Comparison of ENCODE assay signal across 37 cellular contexts in the genomic region with DNA sequence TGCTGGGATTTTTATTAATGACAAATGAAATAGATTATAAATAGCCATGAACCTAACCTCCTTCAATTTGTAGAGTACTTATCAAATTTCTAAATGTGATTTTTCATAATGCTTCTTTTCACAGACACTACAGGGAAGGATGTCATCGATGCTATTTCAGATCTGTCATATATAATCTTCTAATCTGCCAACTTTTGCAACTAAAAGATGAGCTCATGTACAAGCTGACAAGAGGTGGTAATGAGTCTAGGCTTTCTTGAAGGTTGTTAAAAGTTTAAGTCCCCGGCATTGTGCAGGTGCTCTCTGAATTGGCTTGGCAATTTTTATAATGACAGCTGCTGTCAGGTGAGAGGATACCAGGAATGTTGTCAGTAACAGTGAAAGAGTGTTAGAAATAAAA.
"Had no signal": no experiment of that assay in that cellular context is flagged by ENCODE, and none has a peak within 500 bp of the region (broad histone marks: within the 10 kb centered on the region; RNA-seq: fewer than 3 reads in every experiment).

No MANE protein-coding gene starts in this region.

- H3K27ac ChIP-seq: adrenal gland, ascending aorta, body of pancreas, brain microvascular endothelial cell, breast epithelium, cardiac muscle cell had no signal

- H3K4me1 ChIP-seq: adrenal gland, ascending aorta, body of pancreas, breast epithelium had no signal

- H3K27me3 Mint-ChIP-seq: activated naive CD4-positive, alpha-beta T cell treated with anti-CD3 and anti-CD28 coated beads, Interleukin-2, amount 10 ng/mL, durations not matched to agents 7 days and 5 days; activated naive CD4-positive, alpha-beta T cell treated with anti-CD3 and anti-CD28 coated beads, Interleukin-2, amount 50 U/mL, for 24 hours; activated naive CD8-positive, alpha-beta T cell; activated naive CD8-positive, alpha-beta T cell treated with anti-CD3 and anti-CD28 coated beads for 36 hours; activated naive CD8-positive, alpha-beta T cell treated with anti-CD3 and anti-CD28 coated beads, Interleukin-2, amount 10 ng/mL, durations not matched to agents 7 days and 5 days; activated naive CD8-positive, alpha-beta T cell treated with anti-CD3 and anti-CD28 coated beads, Interleukin-2, amount 50 U/mL, for 24 hours; activated T-cell treated with anti-CD3 and anti-CD28 coated beads, Interleukin-2, amount 50 U/mL, for 24 hours; activated T-helper 17 cell treated with anti-CD3 and anti-CD28 coated beads, Interleukin-2, amount 50 U/mL, for 72 hours; brain; central memory CD8-positive, alpha-beta T cell had no signal

- ATAC-seq: activated naive CD4-positive, alpha-beta T cell treated with anti-CD3 and anti-CD28 coated beads, Interleukin-2, amount 50 U/mL, for 72 hours; activated naive CD8-positive, alpha-beta T cell treated with anti-CD3 and anti-CD28 coated beads, Interleukin-2, amount 50 U/mL, for 24 hours; activated T-cell treated with anti-CD3 and anti-CD28 coated beads, Interleukin-2, amount 50 U/mL, for 4 hours; activated T-cell treated with anti-CD3 and anti-CD28 coated beads, Interleukin-2, amount 50 U/mL, for 72 hours; activated T-helper 17 cell treated with anti-CD3 and anti-CD28 coated beads, Interleukin-2, amount 50 U/mL, for 72 hours; body of pancreas had no signal

- H3K4me1 Mint-ChIP-seq: activated naive CD4-positive, alpha-beta T cell treated with anti-CD3 and anti-CD28 coated beads, Interleukin-2, amount 10 ng/mL, durations not matched to agents 7 days and 5 days; activated naive CD4-positive, alpha-beta T cell treated with anti-CD3 and anti-CD28 coated beads, Interleukin-2, amount 50 U/mL, for 24 hours; activated naive CD8-positive, alpha-beta T cell treated with anti-CD3 and anti-CD28 coated beads for 36 hours; activated naive CD8-positive, alpha-beta T cell treated with anti-CD3 and anti-CD28 coated beads, Interleukin-2, amount 10 ng/mL, durations not matched to agents 7 days and 5 days; activated naive CD8-positive, alpha-beta T cell treated with anti-CD3 and anti-CD28 coated beads, Interleukin-2, amount 50 U/mL, for 24 hours; activated T-helper 17 cell treated with anti-CD3 and anti-CD28 coated beads, Interleukin-2, amount 50 U/mL, for 72 hours; brain; central memory CD8-positive, alpha-beta T cell had no signal

- H3K27ac Mint-ChIP-seq: activated naive CD4-positive, alpha-beta T cell treated with anti-CD3 and anti-CD28 coated beads for 36 hours; activated naive CD4-positive, alpha-beta T cell treated with anti-CD3 and anti-CD28 coated beads, Interleukin-2, amount 10 ng/mL, durations not matched to agents 7 days and 5 days; activated naive CD4-positive, alpha-beta T cell treated with anti-CD3 and anti-CD28 coated beads, Interleukin-2, amount 50 U/mL, for 24 hours; activated naive CD4-positive, alpha-beta T cell treated with anti-CD3 and anti-CD28 coated beads, Interleukin-2, amount 50 U/mL, for 72 hours; activated naive CD8-positive, alpha-beta T cell; activated naive CD8-positive, alpha-beta T cell treated with anti-CD3 and anti-CD28 coated beads for 36 hours; activated naive CD8-positive, alpha-beta T cell treated with anti-CD3 and anti-CD28 coated beads, Interleukin-2, amount 10 ng/mL, durations not matched to agents 7 days and 5 days; activated naive CD8-positive, alpha-beta T cell treated with anti-CD3 and anti-CD28 coated beads, Interleukin-2, amount 50 U/mL, for 24 hours; activated T-cell treated with anti-CD3 and anti-CD28 coated beads, Interleukin-2, amount 50 U/mL, for 24 hours; activated T-cell treated with anti-CD3 and anti-CD28 coated beads, Interleukin-2, amount 50 U/mL, for 72 hours; activated T-helper 1 cell treated with anti-CD3 and anti-CD28 coated beads, Interleukin-12 subunit alpha, Interleukin-12 subunit beta, Interleukin-2, Interleukin-4 antibody, amounts not matched to agents 30 ng/mL and 10 ng/mL and 1 ng/mL, durations not matched to agents 14 hours and 24 hours and 36 hours; activated T-helper 17 cell treated with anti-CD3 and anti-CD28 coated beads, Interleukin-2, amount 50 U/mL, for 72 hours; activated T-helper 2 cell treated with anti-CD3 and anti-CD28 coated beads, Interferon-gamma antibody, Interleukin-2, Interleukin-4, amounts not matched to agents 10 μg/mL and 5 μg/mL and 100 μg/mL, durations not matched to agents 14 hours and 24 hours and 36 hours had no signal

- H3K4me3 ChIP-seq: adrenal gland, ascending aorta, body of pancreas, breast epithelium, cardiac muscle cell had no signal

- H3K27me3 ChIP-seq: adrenal gland, ascending aorta, body of pancreas, brain microvascular endothelial cell, breast epithelium, cardiac muscle cell had no signal

- H3K4me3 Mint-ChIP-seq: activated naive CD4-positive, alpha-beta T cell treated with anti-CD3 and anti-CD28 coated beads for 36 hours; activated naive CD4-positive, alpha-beta T cell treated with anti-CD3 and anti-CD28 coated beads, Interleukin-2, amount 10 ng/mL, durations not matched to agents 7 days and 5 days; activated naive CD4-positive, alpha-beta T cell treated with anti-CD3 and anti-CD28 coated beads, Interleukin-2, amount 50 U/mL, for 24 hours; activated naive CD8-positive, alpha-beta T cell; activated naive CD8-positive, alpha-beta T cell treated with anti-CD3 and anti-CD28 coated beads for 36 hours; activated naive CD8-positive, alpha-beta T cell treated with anti-CD3 and anti-CD28 coated beads, Interleukin-2, amount 10 ng/mL, durations not matched to agents 7 days and 5 days; activated naive CD8-positive, alpha-beta T cell treated with anti-CD3 and anti-CD28 coated beads, Interleukin-2, amount 50 U/mL, for 24 hours; activated T-cell treated with anti-CD3 and anti-CD28 coated beads, Interleukin-2, amount 50 U/mL, for 24 hours; activated T-cell treated with anti-CD3 and anti-CD28 coated beads, Interleukin-2, amount 50 U/mL, for 4 hours; activated T-cell treated with anti-CD3 and anti-CD28 coated beads, Interleukin-2, amount 50 U/mL, for 72 hours; activated T-helper 1 cell treated with anti-CD3 and anti-CD28 coated beads, Interleukin-12 subunit alpha, Interleukin-12 subunit beta, Interleukin-2, Interleukin-4 antibody, amounts not matched to agents 30 ng/mL and 10 ng/mL and 1 ng/mL, durations not matched to agents 14 hours and 24 hours and 36 hours; activated T-helper 17 cell treated with anti-CD3 and anti-CD28 coated beads, Interleukin-2, amount 50 U/mL, for 72 hours; brain; central memory CD8-positive, alpha-beta T cell had no signal

- H3K36me3 ChIP-seq: adrenal gland, ascending aorta, brain microvascular endothelial cell, breast epithelium, cardiac muscle cell had no signal

- H3K9me3 Mint-ChIP-seq: brain had no signal

- H3K36me3 Mint-ChIP-seq: activated naive CD4-positive, alpha-beta T cell treated with anti-CD3 and anti-CD28 coated beads, Interleukin-2, amount 10 ng/mL, durations not matched to agents 7 days and 5 days; activated naive CD4-positive, alpha-beta T cell treated with anti-CD3 and anti-CD28 coated beads, Interleukin-2, amount 50 U/mL, for 24 hours; activated naive CD4-positive, alpha-beta T cell treated with anti-CD3 and anti-CD28 coated beads, Interleukin-2, amount 50 U/mL, for 72 hours; activated naive CD8-positive, alpha-beta T cell; activated naive CD8-positive, alpha-beta T cell treated with anti-CD3 and anti-CD28 coated beads for 36 hours; activated naive CD8-positive, alpha-beta T cell treated with anti-CD3 and anti-CD28 coated beads, Interleukin-2, amount 10 ng/mL, durations not matched to agents 7 days and 5 days; brain had no signal

- DNase-seq: activated effector memory CD4-positive, alpha-beta T cell treated with anti-CD3 and anti-CD28 coated beads, Interleukin-2, amount 50 U/mL, for 16 hours; activated effector memory CD4-positive, alpha-beta T cell treated with Interleukin-2 at 50 U/mL for 16 hours; activated gamma-delta T cell; activated gamma-delta T cell treated with Interleukin-2 at 50 U/mL for 16 hours; activated naive CD4-positive, alpha-beta T cell; activated naive CD4-positive, alpha-beta T cell treated with anti-CD3 and anti-CD28 coated beads for 36 hours; activated naive CD4-positive, alpha-beta T cell treated with anti-CD3 and anti-CD28 coated beads, Interleukin-2, amount 10 ng/mL, durations not matched to agents 7 days and 5 days; activated naive CD4-positive, alpha-beta T cell treated with anti-CD3 and anti-CD28 coated beads, Interleukin-2, amount 50 U/mL, for 16 hours; activated naive CD4-positive, alpha-beta T cell treated with Interleukin-2 at 50 U/mL for 16 hours; activated naive CD8-positive, alpha-beta T cell treated with anti-CD3 and anti-CD28 coated beads for 36 hours; activated naive CD8-positive, alpha-beta T cell treated with anti-CD3 and anti-CD28 coated beads, Interleukin-2, amount 10 ng/mL, durations not matched to agents 7 days and 5 days; activated naive CD8-positive, alpha-beta T cell treated with anti-CD3 and anti-CD28 coated beads, Interleukin-2, amount 50 U/mL, for 24 hours; activated T-cell treated with anti-CD3 and anti-CD28 coated beads, Interleukin-2, amount 50 U/mL, for 1 hour; activated T-cell treated with anti-CD3 and anti-CD28 coated beads, Interleukin-2, amount 50 U/mL, for 24 hours; activated T-cell treated with anti-CD3 and anti-CD28 coated beads, Interleukin-2, amount 50 U/mL, for 4 hours; activated T-cell treated with anti-CD3 and anti-CD28 coated beads, Interleukin-2, amount 50 U/mL, for 48 hours; activated T-cell treated with anti-CD3 and anti-CD28 coated beads, Interleukin-2, amount 50 U/mL, for 72 hours; adrenal gland; amniotic stem cell; amygdala; anterior cingulate cortex; aorta; body of pancreas; brain microvascular endothelial cell; central memory CD4-positive, alpha-beta T cell; cerebellar nuclear complex had no signal

- H3K9me3 ChIP-seq: adrenal gland, ascending aorta, body of pancreas, breast epithelium had no signal
